Comparison of ENCODE assay signal across 10 cellular contexts in genomic region chr1:175839678-175840669, GRCh38.
DNase-seq lines count a peak whose midpoint lies in the region; ATAC-seq and TF ChIP-seq lines count a peak whose summit lies in the region.
"Had no signal": no experiment of that assay in that cellular context is flagged by ENCODE, and none has a peak within 500 bp of the region (broad histone marks: within the 10 kb centered on the region; RNA-seq: fewer than 3 reads in every experiment).

No MANE protein-coding gene starts in this region.

- DNase-seq in activated naive CD4-positive, alpha-beta T cell treated with anti-CD3 and anti-CD28 coated beads for 36 hours = peak; percentile 43
- no peak for DNase-seq in activated naive CD4-positive, alpha-beta T cell treated with Interleukin-2 at 50 U/mL for 16 hours
- peak; percentile 89 for DNase-seq in NCI-H82 (lab: John Stamatoyannopoulos, UW)
- DNase-seq in dermis microvascular lymphatic vessel endothelial cell (ENCODE audit: low read depth in 2 of 2) = peak; percentile 10 to 63
- DNase-seq in stimulated activated effector memory CD8-positive, alpha-beta T cell treated with anti-CD3 and anti-CD28 coated beads, Interleukin-12 subunit alpha, Interleukin-12 subunit beta, amount 100 ng/mL, for 72 hours (ENCODE audit: low spot score in 2 of 2) = no peak
- DNase-seq in glutamatergic neuron = no peak
- DNase-seq: activated naive CD8-positive, alpha-beta T cell treated with anti-CD3 and anti-CD28 coated beads, Interleukin-2, amount 10 ng/mL, durations not matched to agents 7 days and 5 days had no signal

- H3K4me1 Mint-ChIP-seq in activated naive CD4-positive, alpha-beta T cell treated with anti-CD3 and anti-CD28 coated beads for 36 hours (ENCODE audit: low read depth) = peaks cover 2% of the 10 kb centered on the region
- H3K4me1 Mint-ChIP-seq in stimulated activated effector memory CD8-positive, alpha-beta T cell treated with anti-CD3 and anti-CD28 coated beads, Interleukin-12 subunit alpha, Interleukin-12 subunit beta, amount 100 ng/mL, for 72 hours = no peaks in the 10 kb centered on the region
- peaks cover 14% of the 10 kb centered on the region for H3K4me1 Mint-ChIP-seq in glutamatergic neuron (ENCODE audit: low read depth, unreplicated experiment)
- H3K4me1 Mint-ChIP-seq: activated naive CD8-positive, alpha-beta T cell treated with anti-CD3 and anti-CD28 coated beads, Interleukin-2, amount 10 ng/mL, durations not matched to agents 7 days and 5 days; B cell had no signal

- peaks cover 3% of the 10 kb centered on the region for H3K9me3 Mint-ChIP-seq in activated naive CD4-positive, alpha-beta T cell treated with anti-CD3 and anti-CD28 coated beads for 36 hours
- H3K9me3 Mint-ChIP-seq in stimulated activated effector memory CD8-positive, alpha-beta T cell treated with anti-CD3 and anti-CD28 coated beads, Interleukin-12 subunit alpha, Interleukin-12 subunit beta, amount 100 ng/mL, for 72 hours = peaks cover 15% of the 10 kb centered on the region
- no peaks in the 10 kb centered on the region for H3K9me3 Mint-ChIP-seq in glutamatergic neuron (ENCODE audit: unreplicated experiment)
- H3K9me3 Mint-ChIP-seq: activated naive CD8-positive, alpha-beta T cell treated with anti-CD3 and anti-CD28 coated beads, Interleukin-2, amount 10 ng/mL, durations not matched to agents 7 days and 5 days had no signal

- peaks cover 18% of the 10 kb centered on the region for H3K27me3 Mint-ChIP-seq in activated naive CD4-positive, alpha-beta T cell treated with anti-CD3 and anti-CD28 coated beads for 36 hours (ENCODE audit: low read depth)
- peaks cover 2% of the 10 kb centered on the region for H3K27me3 Mint-ChIP-seq in glutamatergic neuron (ENCODE audit: unreplicated experiment)

- peak; percentile 47 for ATAC-seq in stimulated activated effector memory CD8-positive, alpha-beta T cell treated with anti-CD3 and anti-CD28 coated beads, Interleukin-12 subunit alpha, Interleukin-12 subunit beta, amount 100 ng/mL, for 72 hours
- ATAC-seq in GM19455 (IDR thresholded peaks at IDR 0.05; ENCODE audit: unreplicated experiment) = no peak
- ATAC-seq in HG02885 (IDR thresholded peaks at IDR 0.05; ENCODE audit: poor library complexity, unreplicated experiment) = no peak

- TF ChIP-seq CTCF in glutamatergic neuron (IDR thresholded peaks at IDR 0.05; ENCODE audit: partially characterized antibody, unreplicated experiment) = no peak

- no peak overlapping the region for H3K27ac Mint-ChIP-seq in activated naive CD4-positive, alpha-beta T cell treated with anti-CD3 and anti-CD28 coated beads for 36 hours
- H3K27ac Mint-ChIP-seq in stimulated activated effector memory CD8-positive, alpha-beta T cell treated with anti-CD3 and anti-CD28 coated beads, Interleukin-12 subunit alpha, Interleukin-12 subunit beta, amount 100 ng/mL, for 72 hours = no peak overlapping the region
- H3K27ac Mint-ChIP-seq in glutamatergic neuron (ENCODE audit: unreplicated experiment) = no peak overlapping the region
- H3K27ac Mint-ChIP-seq: activated naive CD8-positive, alpha-beta T cell treated with anti-CD3 and anti-CD28 coated beads, Interleukin-2, amount 10 ng/mL, durations not matched to agents 7 days and 5 days; B cell had no signal

- CTCF ChIA-PET in activated naive CD4-positive, alpha-beta T cell treated with anti-CD3 and anti-CD28 coated beads for 36 hours (lab: Charles Lee) = no interaction called here

- intact Hi-C loops in activated naive CD4-positive, alpha-beta T cell treated with anti-CD3 and anti-CD28 coated beads for 36 hours (cut with micrococcal nuclease) = no loop called here

- H3K4me3 Mint-ChIP-seq in activated naive CD4-positive, alpha-beta T cell treated with anti-CD3 and anti-CD28 coated beads for 36 hours = no peak overlapping the region
- H3K4me3 Mint-ChIP-seq in stimulated activated effector memory CD8-positive, alpha-beta T cell treated with anti-CD3 and anti-CD28 coated beads, Interleukin-12 subunit alpha, Interleukin-12 subunit beta, amount 100 ng/mL, for 72 hours = no peak overlapping the region
- no peak overlapping the region for H3K4me3 Mint-ChIP-seq in glutamatergic neuron (ENCODE audit: unreplicated experiment)
- H3K4me3 Mint-ChIP-seq: activated naive CD8-positive, alpha-beta T cell treated with anti-CD3 and anti-CD28 coated beads, Interleukin-2, amount 10 ng/mL, durations not matched to agents 7 days and 5 days; B cell had no signal

- no peaks in the 10 kb centered on the region for H3K36me3 Mint-ChIP-seq in activated naive CD4-positive, alpha-beta T cell treated with anti-CD3 and anti-CD28 coated beads for 36 hours (ENCODE audit: low read depth)
- H3K36me3 Mint-ChIP-seq in stimulated activated effector memory CD8-positive, alpha-beta T cell treated with anti-CD3 and anti-CD28 coated beads, Interleukin-12 subunit alpha, Interleukin-12 subunit beta, amount 100 ng/mL, for 72 hours = no peaks in the 10 kb centered on the region
- H3K36me3 Mint-ChIP-seq in glutamatergic neuron (ENCODE audit: unreplicated experiment) = no peaks in the 10 kb centered on the region
- H3K36me3 Mint-ChIP-seq: activated naive CD8-positive, alpha-beta T cell treated with anti-CD3 and anti-CD28 coated beads, Interleukin-2, amount 10 ng/mL, durations not matched to agents 7 days and 5 days had no signal

Comparison
In these comparisons a context has a peak if more than half of its experiments do, and no peak if none do; other contexts are left out.
1. DNase-seq: peak in activated naive CD4-positive, alpha-beta T cell treated with anti-CD3 and anti-CD28 coated beads for 36 hours (single experiment), NCI-H82 (single experiment) and dermis microvascular lymphatic vessel endothelial cell (2 of 2); none in activated naive CD4-positive, alpha-beta T cell treated with Interleukin-2 at 50 U/mL for 16 hours (single experiment), stimulated activated effector memory CD8-positive, alpha-beta T cell treated with anti-CD3 and anti-CD28 coated beads, Interleukin-12 subunit alpha, Interleukin-12 subunit beta, amount 100 ng/mL, for 72 hours (0 of 2) and glutamatergic neuron (single experiment).